ENCODE assay signal across 1 cellular context in genomic region chr16:29862884-29863668, GRCh38.
TF ChIP-seq lines count a peak whose summit lies in the region.

TSS of gene CDIPT (minus strand) at chr16:29863226. CDS start at chr16:29862857, 369 bp downstream.

TF ChIP-seq in K562, 482 proteins besides CTCF, POLR2A, EP300 and RAD21 (continued from another document and continues in another):
- TF ChIP-seq KDM5B (IDR thresholded peaks at IDR 0.05; ENCODE audit: insufficient replicate concordance, low read depth, low read length) = no peak
- peak; percentile 40; the same call in 1 of the 2 replicates for TF ChIP-seq NFRKB (IDR thresholded peaks at IDR 0.05; ENCODE audit: low read depth)
- TF ChIP-seq ZNF24 (IDR thresholded peaks at IDR 0.05) = no peak
- no peak for TF ChIP-seq XRCC3 (IDR thresholded peaks at IDR 0.05)
- no peak; the same call in 1 of the 2 replicates for TF ChIP-seq ZC3H8 (IDR thresholded peaks at IDR 0.05)
- no peak; the same call in 1 of the 2 replicates for TF ChIP-seq JUN (IDR thresholded peaks at IDR 0.05; ENCODE audit: borderline replicate concordance, low read depth, low read length)
- TF ChIP-seq JUN (CRISPR knock-in tag; IDR thresholded peaks at IDR 0.05; ENCODE audit: borderline replicate concordance) = no peak
- TF ChIP-seq ZNF140 (CRISPR knock-in tag; IDR thresholded peaks at IDR 0.05) = no peak
- no peak for TF ChIP-seq HLTF (IDR thresholded peaks at IDR 0.05)
- TF ChIP-seq CBFA2T2 (conservative IDR thresholded peaks at IDR 0.05) = no peak
- TF ChIP-seq MCM5 (IDR thresholded peaks at IDR 0.05; ENCODE audit: low read depth) = no peak
- no peak for TF ChIP-seq ZNF398 (CRISPR knock-in tag; IDR thresholded peaks at IDR 0.05)
- no peak for TF ChIP-seq FOXP1 (CRISPR knock-in tag; IDR thresholded peaks at IDR 0.05)
- TF ChIP-seq U2AF2 (optimal IDR thresholded peaks at IDR 0.05; ENCODE audit: low read depth, low read length) = no peak
- peak; percentile 39 for TF ChIP-seq PCBP1 (IDR thresholded peaks at IDR 0.05; ENCODE audit: low read depth, low read length, poor library complexity, severe bottlenecking)
- TF ChIP-seq NRF1 (conservative IDR thresholded peaks at IDR 0.05 in 1 of 2, IDR thresholded peaks at IDR 0.05 in 1 of 2) = peak; percentile 81 to 82
- TF ChIP-seq PREB (CRISPR knock-in tag; IDR thresholded peaks at IDR 0.05) = no peak
- no peak for TF ChIP-seq ILK (tag; IDR thresholded peaks at IDR 0.05; ENCODE audit: borderline replicate concordance, low read depth)
- no peak for TF ChIP-seq CREB5 (CRISPR knock-in tag; IDR thresholded peaks at IDR 0.05)
- no peak for TF ChIP-seq ZNF324 (CRISPR knock-in tag; IDR thresholded peaks at IDR 0.05)
- no peak for TF ChIP-seq ZNF121 (CRISPR knock-in tag; conservative IDR thresholded peaks at IDR 0.05)
- no peak for TF ChIP-seq CREB3 (tag; conservative IDR thresholded peaks at IDR 0.05; ENCODE audit: low read depth)
- no peak for TF ChIP-seq SAFB2 (IDR thresholded peaks at IDR 0.05; ENCODE audit: borderline replicate concordance, low read depth, low read length, severe bottlenecking)
- TF ChIP-seq KLF16 (IDR thresholded peaks at IDR 0.05) = no peak
- no peak for TF ChIP-seq CUX1 (CRISPR knock-in tag; IDR thresholded peaks at IDR 0.05)
- TF ChIP-seq UBTF (IDR thresholded peaks at IDR 0.05; ENCODE audit: borderline replicate concordance in 1 of 2, low read depth in 2 of 2, low read length in 2 of 2) = no peak; a peak in 2 of 4 replicates
- TF ChIP-seq ZNF609 (CRISPR knock-in tag; IDR thresholded peaks at IDR 0.05; ENCODE audit: borderline replicate concordance) = no peak
- no peak for TF ChIP-seq RBM22 (IDR thresholded peaks at IDR 0.05; ENCODE audit: low read depth, low read length, poor library complexity, severe bottlenecking)
- TF ChIP-seq PURB (CRISPR knock-in tag; IDR thresholded peaks at IDR 0.05; ENCODE audit: low read depth) = no peak
- no peak for TF ChIP-seq ATF6 (CRISPR knock-in tag; IDR thresholded peaks at IDR 0.05)
- no peak for TF ChIP-seq SRSF7 (optimal IDR thresholded peaks at IDR 0.05; ENCODE audit: low read depth, low read length)
- no peak for TF ChIP-seq ZNF561 (CRISPR knock-in tag; conservative IDR thresholded peaks at IDR 0.05)
- peak; percentile 49 for TF ChIP-seq NFIC (IDR thresholded peaks at IDR 0.05)
- no peak for TF ChIP-seq ZBTB5 (IDR thresholded peaks at IDR 0.05)
- peak; percentile 56; the same call in 1 of the 2 replicates for TF ChIP-seq PYGO2 (tag; IDR thresholded peaks at IDR 0.05)
